In genomic region chr7:6639032-6639431, GRCh38 we compare ENCODE assay signal across 13 cellular contexts. TPM values are rescaled to one million over a fixed set of nuclear protein-coding genes. Genes with fewer than 3 reads are reported as not detected.
DNase-seq lines count a peak whose midpoint lies in the region; ATAC-seq and TF ChIP-seq lines count a peak whose summit lies in the region.
"Had no signal": no experiment of that assay in that cellular context is flagged by ENCODE, and none has a peak within 500 bp of the region (broad histone marks: within the 10 kb centered on the region; RNA-seq: fewer than 3 reads in every experiment).

No MANE protein-coding gene starts in this region.

- H3K4me1 ChIP-seq in skeletal muscle tissue (ENCODE audit: control insufficient read depth in 3 of 3, insufficient read depth in 3 of 3, low read length in 3 of 3) = peaks cover 14 to 23% (median 15%) of the 10 kb centered on the region in 3 donors
- H3K4me1 ChIP-seq in transverse colon = peaks cover 7 to 25% (median 16%) of the 10 kb centered on the region in 4 donors

- peak overlapping the region in 2 of 3 donors; percentile 83 to 87 for H3K9ac ChIP-seq in skeletal muscle tissue (ENCODE audit: low read depth in 1 of 3, low read length in 3 of 3)

- H3K27me3 Mint-ChIP-seq in activated CD4-positive, alpha-beta T cell treated with anti-CD3 and anti-CD28 coated beads, Interleukin-2, amount 10 ng/mL, durations not matched to agents 24 days and 14 days = no peaks in the 10 kb centered on the region
- H3K27me3 Mint-ChIP-seq in T-cell = no peaks in the 10 kb centered on the region
- peaks cover 10% of the 10 kb centered on the region for H3K27me3 Mint-ChIP-seq in endothelial cell (ENCODE audit: unreplicated experiment)

- WGBS in transverse colon (ENCODE audit: low coverage in 1 of 2), 2 donors = 84% methylated on average over 4 of the region's 4 CpGs; no CpG with 5 or more reads in 1 of the 2 donors

- DNase-seq in activated CD4-positive, alpha-beta T cell treated with anti-CD3 and anti-CD28 coated beads, Interleukin-2, amount 10 ng/mL, durations not matched to agents 24 days and 14 days = no peak
- no peak for DNase-seq in activated CD4-positive, alpha-beta T cell treated with anti-CD3 and anti-CD28 coated beads, Interleukin-2, amount 50 U/mL, for 1 hour
- DNase-seq in T-cell (no peak), endothelial cell (ENCODE audit: low spot score) (no peak), transverse colon (no peak), SKM-1 (lab: John Stamatoyannopoulos, UW; ENCODE audit: unreplicated experiment) (no peak), amniotic stem cell (lab: John Stamatoyannopoulos, UW) (no peak)
- DNase-seq: activated CD4-positive, alpha-beta T cell treated with anti-CD3 and anti-CD28 coated beads for 1 hour; erythroblast; MG63; NCI-H226; Right ventricle myocardium superior had no signal

- H3K27ac ChIP-seq in skeletal muscle tissue (ENCODE audit: low read depth, low read length) = no peak overlapping the region
- no peak overlapping the region for H3K27ac ChIP-seq in transverse colon

- H3K4me3 Mint-ChIP-seq in activated CD4-positive, alpha-beta T cell treated with anti-CD3 and anti-CD28 coated beads, Interleukin-2, amount 10 ng/mL, durations not matched to agents 24 days and 14 days = peak overlapping the region; percentile 92
- H3K4me3 Mint-ChIP-seq in T-cell (peak overlapping the region; percentile 81 to 85 (median 84)), endothelial cell (ENCODE audit: unreplicated experiment) (peak overlapping the region; percentile 92)

- no peak for ATAC-seq in T-cell (replicated peaks in 1 of 4)

- H3K4me1 Mint-ChIP-seq in activated CD4-positive, alpha-beta T cell treated with anti-CD3 and anti-CD28 coated beads, Interleukin-2, amount 10 ng/mL, durations not matched to agents 24 days and 14 days = peaks cover 25% of the 10 kb centered on the region
- H3K4me1 Mint-ChIP-seq in T-cell (peaks cover 27 to 29% (median 29%) of the 10 kb centered on the region in 3 donors), endothelial cell (ENCODE audit: unreplicated experiment) (peaks cover 37% of the 10 kb centered on the region)

- peaks cover 48% of the 10 kb centered on the region for H3K36me3 Mint-ChIP-seq in activated CD4-positive, alpha-beta T cell treated with anti-CD3 and anti-CD28 coated beads, Interleukin-2, amount 10 ng/mL, durations not matched to agents 24 days and 14 days (ENCODE audit: low read depth)
- peaks cover 33% of the 10 kb centered on the region for H3K36me3 Mint-ChIP-seq in T-cell
- H3K36me3 Mint-ChIP-seq in endothelial cell (ENCODE audit: low read depth, unreplicated experiment) = peaks cover 30% of the 10 kb centered on the region

- no peak for TF ChIP-seq CTCF in endothelial cell (IDR thresholded peaks at IDR 0.05; ENCODE audit: unreplicated experiment)
- no peak for TF ChIP-seq CTCF in transverse colon (IDR thresholded peaks at IDR 0.05)

- H3K27ac Mint-ChIP-seq in activated CD4-positive, alpha-beta T cell treated with anti-CD3 and anti-CD28 coated beads, Interleukin-2, amount 10 ng/mL, durations not matched to agents 24 days and 14 days = peak overlapping the region; percentile 12
- H3K27ac Mint-ChIP-seq in T-cell (peak overlapping the region; percentile 91 to 95), endothelial cell (ENCODE audit: unreplicated experiment) (peak overlapping the region; percentile 72)

- TF ChIP-seq EP300 in transverse colon (IDR thresholded peaks at IDR 0.05; ENCODE audit: low read depth) = no peak

- no peaks in the 10 kb centered on the region for H3K9me3 Mint-ChIP-seq in activated CD4-positive, alpha-beta T cell treated with anti-CD3 and anti-CD28 coated beads, Interleukin-2, amount 10 ng/mL, durations not matched to agents 24 days and 14 days
- H3K9me3 Mint-ChIP-seq in T-cell (no peaks in the 10 kb centered on the region), endothelial cell (ENCODE audit: unreplicated experiment) (peaks cover 3% of the 10 kb centered on the region)

- CTCF ChIA-PET in T-cell (lab: Charles Lee) = no interaction called here

- no peak for TF ChIP-seq POLR2A in transverse colon (IDR thresholded peaks at IDR 0.05)

- POLR2A ChIA-PET in T-cell (lab: Charles Lee) = no interaction called here

- in situ Hi-C loops in transverse colon (cut with MboI; ENCODE audit: low pct_ligation_motif_present in 1 of 4, low pct_unique_long_range_greater_than_20kb in 1 of 4, low sequenced_read_pairs in 3 of 4) = no loop called here

- no peaks in the 10 kb centered on the region for H3K27me3 ChIP-seq in skeletal muscle tissue (ENCODE audit: control insufficient read depth in 3 of 3, insufficient read depth in 3 of 3, low read length in 3 of 3)
- no peaks in the 10 kb centered on the region for H3K27me3 ChIP-seq in transverse colon
- H3K27me3 ChIP-seq: MG63 had no signal

- H3K9me3 ChIP-seq in skeletal muscle tissue (ENCODE audit: control insufficient read depth in 3 of 3, low read length in 3 of 3) (no peaks in the 10 kb centered on the region), transverse colon (no peaks in the 10 kb centered on the region)
- H3K9me3 ChIP-seq: MG63 had no signal

- peak overlapping the region in 1 of 3 donors; percentile 85 for H3K4me3 ChIP-seq in skeletal muscle tissue (ENCODE audit: low read length in 3 of 3)
- H3K4me3 ChIP-seq in transverse colon = no peak overlapping the region

- intact Hi-C loops in activated CD4-positive, alpha-beta T cell treated with anti-CD3 and anti-CD28 coated beads, Interleukin-2, amount 10 ng/mL, durations not matched to agents 24 days and 14 days (cut with micrococcal nuclease) = loop anchor here (5.0 kb wide), 1 partner anchor 62 kb away; the partner anchor contains the start of gene ZDHHC4
- intact Hi-C loops in transverse colon (cut with DNase I; ENCODE audit: low total_unique reads) = loop anchor here (5.0 kb wide), 1 partner anchor 928 kb away; the partner anchor contains the start of gene MIOS

- H3K36me3 ChIP-seq in skeletal muscle tissue (ENCODE audit: control insufficient read depth in 3 of 3, insufficient read depth in 3 of 3, low read length in 3 of 3) (peaks cover 30 to 36% (median 32%) of the 10 kb centered on the region in 3 donors), transverse colon (peaks cover 0 to 15% (median 7%) of the 10 kb centered on the region in 4 donors)

RNA-seq across cellular contexts. Expression of gene ZNF316, which starts 1.9 kb away (rescaled TPM):
- total RNA-seq in activated CD4-positive, alpha-beta T cell treated with anti-CD3 and anti-CD28 coated beads, Interleukin-2, amount 10 ng/mL, durations not matched to agents 24 days and 14 days = 28.8 and 29.4 TPM in 2 replicates
- 10 to 100 TPM; 51.4 to 69.9 (median 63.4) TPM for total RNA-seq in T-cell
- 42.2 TPM for total RNA-seq in endothelial cell (ENCODE audit: unreplicated experiment)
- 9.9 TPM for total RNA-seq in skeletal muscle tissue
- total RNA-seq in transverse colon = 100 to 1,000 TPM in 1 of 4 donors, 10 to 100 TPM in 3; 15.3 to 188 (median 50.9) TPM

RNA-seq across cellular contexts. Expression of gene ZNF853, which starts 23.6 kb away (rescaled TPM):
- total RNA-seq in activated CD4-positive, alpha-beta T cell treated with anti-CD3 and anti-CD28 coated beads, Interleukin-2, amount 10 ng/mL, durations not matched to agents 24 days and 14 days = 0.33 and 0.42 TPM in 2 replicates
- total RNA-seq in T-cell = 1 to 10 TPM; 3.6 to 7.6 (median 5.6) TPM
- total RNA-seq in endothelial cell (ENCODE audit: unreplicated experiment) = 7.9 TPM
- 12.0 TPM for total RNA-seq in skeletal muscle tissue
- total RNA-seq in transverse colon = 10 to 100 TPM in 1 of 4 donors, 1 to 10 TPM in 3; 2.9 to 18.7 (median 7.3) TPM

RNA-seq across cellular contexts. Expression of gene INTS15, which starts 49.2 kb away (rescaled TPM):
- total RNA-seq in activated CD4-positive, alpha-beta T cell treated with anti-CD3 and anti-CD28 coated beads, Interleukin-2, amount 10 ng/mL, durations not matched to agents 24 days and 14 days = 42.5 and 45.1 TPM in 2 replicates
- 10 to 100 TPM; 48.3 to 65.9 (median 64.1) TPM for total RNA-seq in T-cell
- 39.6 TPM for total RNA-seq in endothelial cell (ENCODE audit: unreplicated experiment)
- 10.4 TPM for total RNA-seq in skeletal muscle tissue
- 10 to 100 TPM; 21.8 to 56.5 (median 32.6) TPM for total RNA-seq in transverse colon

Comparison
In these comparisons a context has a peak if more than half of its experiments do, and no peak if none do; other contexts are left out.
1. H3K27ac Mint-ChIP-seq: peak in every context shown above with its lines; median percentile 93 in T-cell; 72 in endothelial cell; 12 in activated CD4-positive, alpha-beta T cell treated with anti-CD3 and anti-CD28 coated beads, Interleukin-2, amount 10 ng/mL, durations not matched to agents 24 days and 14 days.